ENCODE assay signal across 1 cellular context in the genomic region with DNA sequence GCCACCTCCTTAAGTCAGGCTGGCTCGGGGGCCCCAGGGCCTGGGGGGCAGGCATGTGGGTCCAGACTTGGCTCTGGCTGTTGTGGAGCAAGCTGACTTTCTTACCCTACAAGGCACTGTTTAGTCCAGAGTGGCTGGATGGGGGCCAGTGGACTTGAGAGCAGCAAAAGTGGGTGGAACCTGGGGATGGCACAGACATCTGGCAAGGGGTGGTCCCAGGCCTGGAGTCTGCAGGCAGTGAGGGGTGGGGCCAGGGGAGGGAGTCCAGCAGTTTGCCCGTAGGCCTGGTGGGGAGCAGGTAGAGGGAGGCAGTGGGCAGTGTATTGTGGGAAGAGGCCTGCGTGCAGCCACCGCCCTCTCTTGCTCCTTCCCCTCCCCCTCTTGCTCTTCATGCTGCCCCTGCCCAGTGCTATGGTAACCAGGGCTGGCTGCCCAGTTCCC.
TF ChIP-seq lines count a peak whose summit lies in the region.

No MANE protein-coding gene starts in this region.

TF ChIP-seq in H1, 55 proteins besides CTCF, POLR2A, EP300 and RAD21:
- no peak for TF ChIP-seq PHF8 (conservative IDR thresholded peaks at IDR 0.05; ENCODE audit: low read depth, low read length)
- TF ChIP-seq GABPA (IDR thresholded peaks at IDR 0.05; ENCODE audit: borderline replicate concordance, insufficient read depth, low read length), result no peak
- no peak for TF ChIP-seq CEBPB (IDR thresholded peaks at IDR 0.05; ENCODE audit: low read depth, low read length)
- no peak for TF ChIP-seq RBBP5 (IDR thresholded peaks at IDR 0.05; ENCODE audit: borderline replicate concordance, low read depth, low read length)
- no peak for TF ChIP-seq SIRT6 (IDR thresholded peaks at IDR 0.05; ENCODE audit: low read length)
- no peak for TF ChIP-seq HDAC2 (IDR thresholded peaks at IDR 0.05; ENCODE audit: borderline replicate concordance in 1 of 2, low read depth in 2 of 2, low read length in 2 of 2)
